Comparison of ENCODE assay signal across 8 cellular contexts in the genomic region with DNA sequence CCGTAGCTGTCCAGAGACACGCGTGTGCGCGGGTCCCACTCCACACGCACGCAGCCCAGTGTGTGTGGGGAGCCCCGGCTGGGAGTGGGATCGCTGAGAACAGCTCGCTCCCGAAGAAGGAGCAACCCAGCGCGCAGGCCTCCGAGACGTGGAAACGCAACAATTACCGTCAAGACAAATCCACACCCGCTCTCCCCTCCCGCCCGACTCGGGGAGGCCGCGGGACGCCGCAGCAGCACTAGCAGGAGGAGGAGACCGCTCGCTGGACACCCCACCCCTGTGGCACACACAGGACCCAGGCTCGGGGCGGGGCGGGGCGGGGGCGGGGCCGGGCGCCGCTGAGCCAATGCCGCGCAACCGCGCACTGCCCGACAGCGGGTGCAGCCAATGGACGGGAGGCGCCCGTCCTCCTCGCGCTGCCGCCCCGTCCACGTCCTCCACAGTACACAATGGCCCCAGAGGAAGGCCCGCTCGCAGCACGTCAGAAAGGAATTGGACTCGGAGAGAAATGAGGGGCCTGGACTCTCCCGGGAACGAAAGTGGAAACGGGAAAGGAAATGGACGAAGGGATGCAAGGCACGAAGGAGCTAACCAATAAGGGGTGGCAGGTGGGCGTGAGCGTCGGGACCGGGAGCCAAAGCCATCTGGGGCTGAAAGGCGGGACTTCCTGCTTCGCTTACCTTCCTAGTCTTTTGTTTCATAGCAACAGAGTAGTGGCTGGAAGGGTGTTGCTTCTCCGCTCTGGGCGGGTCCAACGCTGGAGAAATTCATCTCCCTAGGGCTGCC. TPM values are rescaled to one million over a fixed set of nuclear protein-coding genes. Genes with fewer than 3 reads are reported as not detected.
DNase-seq lines count a peak whose midpoint lies in the region; ATAC-seq, FAIRE-seq and TF ChIP-seq lines count a peak whose summit lies in the region.

A gene (minus strand): TSS at position 268 of the 786 bp plus-strand sequence. CDS start 1,435 bp downstream, outside the sequence.

- peak within 1 kb of the TSS; percentile 86 for H3K4me3 ChIP-seq in AG04449 (ENCODE audit: low read depth, low read length)
- peak within 1 kb of the TSS; percentile 92 to 93 for H3K4me3 ChIP-seq in cardiac fibroblast (replicated peaks in 1 of 2; ENCODE audit: low read depth in 2 of 2, low read length in 2 of 2)
- peak within 1 kb of the TSS; percentile 99 to 100 for H3K4me3 ChIP-seq in small intestine (ENCODE audit: low read depth in 1 of 2, low read length in 2 of 2)

- H3K36me3 ChIP-seq in small intestine (ENCODE audit: control insufficient read depth in 2 of 2, insufficient read depth in 2 of 2, low read length in 2 of 2) = peaks cover 0 to 2% of the 10 kb centered on the region in 2 donors

- TF ChIP-seq CTCF in AG04449 (IDR thresholded peaks at IDR 0.05; ENCODE audit: insufficient read depth, low read length, missing control alignments) (no peak), WTC11 (IDR thresholded peaks at IDR 0.05) (no peak), cardiac fibroblast (IDR thresholded peaks at IDR 0.05; ENCODE audit: low read depth, low read length) (no peak)

- peak within 1 kb of the TSS; percentile 99 for H3K27ac Mint-ChIP-seq in WTC11

- ATAC-seq in GM18909 (IDR thresholded peaks at IDR 0.05; ENCODE audit: poor library complexity, unreplicated experiment) (peak; percentile 89), HG03175 (IDR thresholded peaks at IDR 0.05; ENCODE audit: unreplicated experiment) (peak; percentile 81), WTC11 (peak; percentile 91)

- H3K27ac ChIP-seq in small intestine (ENCODE audit: low read depth in 1 of 2, low read length in 1 of 2) = peak within 1 kb of the TSS; percentile 96 to 98

- no peaks in the 10 kb centered on the region for H3K9me3 ChIP-seq in small intestine (ENCODE audit: control insufficient read depth, low read depth)

- DNase-seq in AG04449 (ENCODE audit: low read depth, low spot score) = peak; percentile 93
- peak; percentile 93 for DNase-seq in NCI-H226
- peak; percentile 82 for DNase-seq in WTC11 (ENCODE audit: low spot score)
- DNase-seq in cardiac fibroblast (ENCODE audit: low read depth in 2 of 2) = peak; percentile 98 to 99
- DNase-seq in iPS-NIHi11 (ENCODE audit: low spot score) = peak; percentile 93
- DNase-seq in small intestine = peak; percentile 94

- WGBS in small intestine, 3 donors = 0% methylated on average over 52 to 67 of the region's 67 CpGs

- H3K9me3 Mint-ChIP-seq in WTC11 = no peaks in the 10 kb centered on the region

- POLR2A ChIA-PET in AG04449 (lab: Yijun Ruan, JAX) (interaction anchor here (1.0 to 1.2 kb wide), 2 partner anchors 139 to 477 kb away, joined by 3 read pairs; no protein-coding TSS in a partner anchor), WTC11 (lab: Charles Lee) (no interaction called here)

- CTCF ChIA-PET in AG04449 (lab: Yijun Ruan, JAX) (interaction anchor here (0.6 to 1.7 kb wide), 2 partner anchors 179 to 741 kb away, joined by 3 to 4 read pairs; no protein-coding TSS in a partner anchor), WTC11 (lab: Charles Lee) (interaction anchor here (1.0 kb wide), 1 partner anchor 11 kb away, joined by 3 read pairs; no protein-coding TSS in a partner anchor)

- no peak for FAIRE-seq in small intestine (lab: Jason Lieb, UNC)

- H3K27me3 Mint-ChIP-seq in WTC11 (ENCODE audit: low read depth) = no peaks in the 10 kb centered on the region

- peaks cover 8% of the 10 kb centered on the region for H3K36me3 Mint-ChIP-seq in WTC11

- peaks cover 28% of the 10 kb centered on the region for H3K4me1 Mint-ChIP-seq in WTC11

- H3K4me1 ChIP-seq in small intestine (ENCODE audit: control insufficient read depth in 2 of 2, insufficient read depth in 1 of 2, low read depth in 1 of 2, low read length in 1 of 2) = peaks cover 2 to 12% of the 10 kb centered on the region in 2 donors

- no peaks in the 10 kb centered on the region for H3K27me3 ChIP-seq in small intestine (ENCODE audit: control insufficient read depth in 2 of 2, insufficient read depth in 2 of 2, low read length in 2 of 2)

- H3K4me3 Mint-ChIP-seq in WTC11 = peak within 1 kb of the TSS; percentile 100

TF ChIP-seq in WTC11, 78 proteins besides CTCF, POLR2A, EP300 and RAD21 (continues in another document):
- TF ChIP-seq GRHL2 (CRISPR knock-in tag; IDR thresholded peaks at IDR 0.05; ENCODE audit: insufficient replicate concordance, severe bottlenecking) (no peak), ZNF423 (CRISPR knock-in tag; IDR thresholded peaks at IDR 0.05) (no peak), CBFB (CRISPR knock-in tag; IDR thresholded peaks at IDR 0.05; ENCODE audit: low read depth) (no peak), SP1 (CRISPR knock-in tag; conservative IDR thresholded peaks at IDR 0.05) (peak; percentile 76), GABPB1 (CRISPR knock-in tag; IDR thresholded peaks at IDR 0.05) (0 out of 2 replicates have a peak, but pooled peaks have one; percentile 15), IRF2 (CRISPR knock-in tag; IDR thresholded peaks at IDR 0.05; ENCODE audit: borderline replicate concordance, low read depth) (no peak), TEAD4 (CRISPR knock-in tag; IDR thresholded peaks at IDR 0.05) (no peak)
- TF ChIP-seq, protein P1, sequence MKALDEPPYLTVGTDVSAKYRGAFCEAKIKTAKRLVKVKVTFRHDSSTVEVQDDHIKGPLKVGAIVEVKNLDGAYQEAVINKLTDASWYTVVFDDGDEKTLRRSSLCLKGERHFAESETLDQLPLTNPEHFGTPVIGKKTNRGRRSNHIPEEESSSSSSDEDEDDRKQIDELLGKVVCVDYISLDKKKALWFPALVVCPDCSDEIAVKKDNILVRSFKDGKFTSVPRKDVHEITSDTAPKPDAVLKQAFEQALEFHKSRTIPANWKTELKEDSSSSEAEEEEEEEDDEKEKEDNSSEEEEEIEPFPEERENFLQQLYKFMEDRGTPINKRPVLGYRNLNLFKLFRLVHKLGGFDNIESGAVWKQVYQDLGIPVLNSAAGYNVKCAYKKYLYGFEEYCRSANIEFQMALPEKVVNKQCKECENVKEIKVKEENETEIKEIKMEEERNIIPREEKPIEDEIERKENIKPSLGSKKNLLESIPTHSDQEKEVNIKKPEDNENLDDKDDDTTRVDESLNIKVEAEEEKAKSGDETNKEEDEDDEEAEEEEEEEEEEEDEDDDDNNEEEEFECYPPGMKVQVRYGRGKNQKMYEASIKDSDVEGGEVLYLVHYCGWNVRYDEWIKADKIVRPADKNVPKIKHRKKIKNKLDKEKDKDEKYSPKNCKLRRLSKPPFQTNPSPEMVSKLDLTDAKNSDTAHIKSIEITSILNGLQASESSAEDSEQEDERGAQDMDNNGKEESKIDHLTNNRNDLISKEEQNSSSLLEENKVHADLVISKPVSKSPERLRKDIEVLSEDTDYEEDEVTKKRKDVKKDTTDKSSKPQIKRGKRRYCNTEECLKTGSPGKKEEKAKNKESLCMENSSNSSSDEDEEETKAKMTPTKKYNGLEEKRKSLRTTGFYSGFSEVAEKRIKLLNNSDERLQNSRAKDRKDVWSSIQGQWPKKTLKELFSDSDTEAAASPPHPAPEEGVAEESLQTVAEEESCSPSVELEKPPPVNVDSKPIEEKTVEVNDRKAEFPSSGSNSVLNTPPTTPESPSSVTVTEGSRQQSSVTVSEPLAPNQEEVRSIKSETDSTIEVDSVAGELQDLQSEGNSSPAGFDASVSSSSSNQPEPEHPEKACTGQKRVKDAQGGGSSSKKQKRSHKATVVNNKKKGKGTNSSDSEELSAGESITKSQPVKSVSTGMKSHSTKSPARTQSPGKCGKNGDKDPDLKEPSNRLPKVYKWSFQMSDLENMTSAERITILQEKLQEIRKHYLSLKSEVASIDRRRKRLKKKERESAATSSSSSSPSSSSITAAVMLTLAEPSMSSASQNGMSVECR (CRISPR knock-in tag; IDR thresholded peaks at IDR 0.05; ENCODE audit: borderline replicate concordance) = no peak; the same call in 1 of the 2 replicates
- TF ChIP-seq, protein P2, sequence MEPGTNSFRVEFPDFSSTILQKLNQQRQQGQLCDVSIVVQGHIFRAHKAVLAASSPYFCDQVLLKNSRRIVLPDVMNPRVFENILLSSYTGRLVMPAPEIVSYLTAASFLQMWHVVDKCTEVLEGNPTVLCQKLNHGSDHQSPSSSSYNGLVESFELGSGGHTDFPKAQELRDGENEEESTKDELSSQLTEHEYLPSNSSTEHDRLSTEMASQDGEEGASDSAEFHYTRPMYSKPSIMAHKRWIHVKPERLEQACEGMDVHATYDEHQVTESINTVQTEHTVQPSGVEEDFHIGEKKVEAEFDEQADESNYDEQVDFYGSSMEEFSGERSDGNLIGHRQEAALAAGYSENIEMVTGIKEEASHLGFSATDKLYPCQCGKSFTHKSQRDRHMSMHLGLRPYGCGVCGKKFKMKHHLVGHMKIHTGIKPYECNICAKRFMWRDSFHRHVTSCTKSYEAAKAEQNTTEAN (CRISPR knock-in tag; IDR thresholded peaks at IDR 0.05) = no peak
- TF ChIP-seq, protein P3, sequence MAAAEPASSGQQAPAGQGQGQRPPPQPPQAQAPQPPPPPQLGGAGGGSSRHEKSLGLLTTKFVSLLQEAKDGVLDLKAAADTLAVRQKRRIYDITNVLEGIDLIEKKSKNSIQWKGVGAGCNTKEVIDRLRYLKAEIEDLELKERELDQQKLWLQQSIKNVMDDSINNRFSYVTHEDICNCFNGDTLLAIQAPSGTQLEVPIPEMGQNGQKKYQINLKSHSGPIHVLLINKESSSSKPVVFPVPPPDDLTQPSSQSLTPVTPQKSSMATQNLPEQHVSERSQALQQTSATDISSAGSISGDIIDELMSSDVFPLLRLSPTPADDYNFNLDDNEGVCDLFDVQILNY (CRISPR knock-in tag; IDR thresholded peaks at IDR 0.05) = 0 out of 2 replicates have a peak, but pooled peaks have one; percentile 4
- TF ChIP-seq, protein P4, sequence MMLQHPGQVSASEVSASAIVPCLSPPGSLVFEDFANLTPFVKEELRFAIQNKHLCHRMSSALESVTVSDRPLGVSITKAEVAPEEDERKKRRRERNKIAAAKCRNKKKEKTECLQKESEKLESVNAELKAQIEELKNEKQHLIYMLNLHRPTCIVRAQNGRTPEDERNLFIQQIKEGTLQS (CRISPR knock-in tag; conservative IDR thresholded peaks at IDR 0.05) = no peak
- TF ChIP-seq, protein P5, sequence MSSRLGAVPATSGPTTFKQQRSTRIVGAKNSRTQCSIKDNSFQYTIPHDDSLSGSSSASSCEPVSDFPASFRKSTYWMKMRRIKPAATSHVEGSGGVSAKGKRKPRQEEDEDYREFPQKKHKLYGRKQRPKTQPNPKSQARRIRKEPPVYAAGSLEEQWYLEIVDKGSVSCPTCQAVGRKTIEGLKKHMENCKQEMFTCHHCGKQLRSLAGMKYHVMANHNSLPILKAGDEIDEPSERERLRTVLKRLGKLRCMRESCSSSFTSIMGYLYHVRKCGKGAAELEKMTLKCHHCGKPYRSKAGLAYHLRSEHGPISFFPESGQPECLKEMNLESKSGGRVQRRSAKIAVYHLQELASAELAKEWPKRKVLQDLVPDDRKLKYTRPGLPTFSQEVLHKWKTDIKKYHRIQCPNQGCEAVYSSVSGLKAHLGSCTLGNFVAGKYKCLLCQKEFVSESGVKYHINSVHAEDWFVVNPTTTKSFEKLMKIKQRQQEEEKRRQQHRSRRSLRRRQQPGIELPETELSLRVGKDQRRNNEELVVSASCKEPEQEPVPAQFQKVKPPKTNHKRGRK (CRISPR knock-in tag; IDR thresholded peaks at IDR 0.05; ENCODE audit: borderline replicate concordance) = no peak

RNA-seq across cellular contexts. Expression of the gene that starts here (rescaled TPM):
- total RNA-seq in WTC11 (2021) = 19.8 to 20.3 TPM (median 19.8 TPM) in 3 replicates
- polyA plus RNA-seq in small intestine = 10 to 100 TPM in 1 of 3 donors, 1 to 10 TPM in 2; 8.8 to 16.3 (median 9.5) TPM

Comparison
In these comparisons a context has a peak if more than half of its experiments do, and no peak if none do; other contexts are left out.
1. Peak in every context shown above with its lines: DNase-seq, ATAC-seq, H3K4me3 ChIP-seq and H3K27ac ChIP-seq.